ENCODE assay signal across 8 cellular contexts in genomic region chr7:157272351-157273207, GRCh38.
DNase-seq lines count a peak whose midpoint lies in the region; ATAC-seq and TF ChIP-seq lines count a peak whose summit lies in the region.

No MANE protein-coding gene starts in this region.

- DNase-seq in CD8-positive, alpha-beta T cell: no peak
- no peak for DNase-seq in RWPE2 (ENCODE audit: low spot score)
- DNase-seq in hepatocyte (ENCODE audit: low spot score): no peak
- no peak for DNase-seq in gastrocnemius medialis
- DNase-seq in activated gamma-delta T cell (lab: John Stamatoyannopoulos, UW): no peak
- DNase-seq in pons (ENCODE audit: low spot score): no peak
- DNase-seq in AG20443 (ENCODE audit: low spot score): no peak

- H3K36me3 Mint-ChIP-seq in CD8-positive, alpha-beta T cell: peaks cover 36% of the 10 kb centered on the region

- H3K4me3 ChIP-seq in CD8-positive, alpha-beta T cell (ENCODE audit: low read depth, low read length): no peak overlapping the region
- H3K4me3 ChIP-seq in RWPE2 (ENCODE audit: severe bottlenecking) (no peak overlapping the region), hepatocyte (no peak overlapping the region), gastrocnemius medialis (no peak overlapping the region)

- no peak for TF ChIP-seq CTCF in CD8-positive, alpha-beta T cell (IDR thresholded peaks at IDR 0.05)
- TF ChIP-seq CTCF in RWPE2 (IDR thresholded peaks at IDR 0.05; ENCODE audit: poor library complexity, severe bottlenecking): no peak
- TF ChIP-seq CTCF in hepatocyte (IDR thresholded peaks at IDR 0.05; ENCODE audit: poor library complexity): no peak
- no peak for TF ChIP-seq CTCF in gastrocnemius medialis (IDR thresholded peaks at IDR 0.05 in 4 of 5, conservative IDR thresholded peaks at IDR 0.05 in 1 of 5)

- no peak overlapping the region for H3K27ac ChIP-seq in CD8-positive, alpha-beta T cell (ENCODE audit: low read depth, low read length)
- H3K27ac ChIP-seq in RWPE2 (ENCODE audit: poor library complexity, severe bottlenecking): peak overlapping the region; percentile 74
- H3K27ac ChIP-seq in hepatocyte: peak overlapping the region; percentile 92
- H3K27ac ChIP-seq in gastrocnemius medialis: peak overlapping the region; percentile 76 to 82 (median 81)

- in situ Hi-C loops in gastrocnemius medialis (cut with MboI; ENCODE audit: low sequenced_read_pairs in 4 of 4): loop anchor here (10.0 to 25.0 kb wide), 3 partner anchors 140 to 310 kb away; no protein-coding TSS in a partner anchor

- H3K4me1 Mint-ChIP-seq in CD8-positive, alpha-beta T cell (ENCODE audit: low read depth): peaks cover 19% of the 10 kb centered on the region

- peaks cover 17% of the 10 kb centered on the region for H3K4me1 ChIP-seq in CD8-positive, alpha-beta T cell (ENCODE audit: insufficient read depth, low read length)
- H3K4me1 ChIP-seq in RWPE2 (ENCODE audit: insufficient read depth, poor library complexity, severe bottlenecking): peaks cover 29% of the 10 kb centered on the region
- H3K4me1 ChIP-seq in hepatocyte (ENCODE audit: insufficient read depth): peaks cover 10% of the 10 kb centered on the region
- H3K4me1 ChIP-seq in gastrocnemius medialis: peaks cover 21 to 22% of the 10 kb centered on the region in 2 donors

- peak overlapping the region; percentile 7 for H3K4me2 ChIP-seq in hepatocyte

- no peak overlapping the region for H2AFZ ChIP-seq in hepatocyte

- no peak for ATAC-seq in CD8-positive, alpha-beta T cell
- no peak for ATAC-seq in RWPE2 (ENCODE audit: low read depth)
- ATAC-seq in gastrocnemius medialis: no peak
- ATAC-seq in GM18519 (IDR thresholded peaks at IDR 0.05; ENCODE audit: low FRiP score, unreplicated experiment): no peak

- POLR2A ChIA-PET in CD8-positive, alpha-beta T cell (lab: Charles Lee): no interaction called here

- CTCF ChIA-PET in CD8-positive, alpha-beta T cell (lab: Charles Lee): interaction anchor here (0.5 to 4.5 kb wide), 7 partner anchors 12 to 69 kb away, joined by 3 to 15 read pairs (median 5); no protein-coding TSS in a partner anchor

- no peaks in the 10 kb centered on the region for H3K27me3 Mint-ChIP-seq in CD8-positive, alpha-beta T cell (ENCODE audit: low read depth)

- no peaks in the 10 kb centered on the region for H4K20me1 ChIP-seq in hepatocyte (ENCODE audit: insufficient read depth, poor library complexity, severe bottlenecking)

- no peak overlapping the region for H3K4me3 Mint-ChIP-seq in CD8-positive, alpha-beta T cell

- H3K9me2 ChIP-seq in hepatocyte (replicated peaks; ENCODE audit: insufficient read depth): no peaks in the 10 kb centered on the region

- H3K9me3 ChIP-seq in CD8-positive, alpha-beta T cell (ENCODE audit: low read length): no peaks in the 10 kb centered on the region
- H3K9me3 ChIP-seq in RWPE2 (ENCODE audit: severe bottlenecking) (no peaks in the 10 kb centered on the region), hepatocyte (ENCODE audit: low read depth) (no peaks in the 10 kb centered on the region), gastrocnemius medialis (no peaks in the 10 kb centered on the region)

- no peak for TF ChIP-seq POLR2A in gastrocnemius medialis (IDR thresholded peaks at IDR 0.05)

- peak overlapping the region; percentile 72 for H3K27ac Mint-ChIP-seq in CD8-positive, alpha-beta T cell

- H3K79me2 ChIP-seq in hepatocyte: no peaks in the 10 kb centered on the region

- WGBS in hepatocyte (ENCODE audit: low lambda C conversion rate, missing lambda C conversion rate): 91% methylated on average over 24 of the region's 24 CpGs

- no peaks in the 10 kb centered on the region for H3K27me3 ChIP-seq in CD8-positive, alpha-beta T cell (ENCODE audit: insufficient read depth, low read length)
- H3K27me3 ChIP-seq in RWPE2 (ENCODE audit: insufficient read depth, poor library complexity, severe bottlenecking) (no peaks in the 10 kb centered on the region), hepatocyte (no peaks in the 10 kb centered on the region), gastrocnemius medialis (peaks cover 0 to 4% (median 0%) of the 10 kb centered on the region in 3 donors)

- H3K9me3 Mint-ChIP-seq in CD8-positive, alpha-beta T cell: no peaks in the 10 kb centered on the region

- intact Hi-C loops in CD8-positive, alpha-beta T cell (cut with DNase I, micrococcal nuclease): loop anchor here (1.0 to 5.0 kb wide), 3 partner anchors 68 to 1475 kb away; no protein-coding TSS in a partner anchor
- intact Hi-C loops in gastrocnemius medialis (cut with DNase I; ENCODE audit: low total_unique reads): loop anchor here (1.0 to 10.0 kb wide), 4 partner anchors 65 to 324 kb away; partner anchors contain the start of genes DNAJB6 and NOM1

- H3K36me3 ChIP-seq in CD8-positive, alpha-beta T cell (ENCODE audit: insufficient read depth, low read length): peaks cover 11% of the 10 kb centered on the region
- peaks cover 13% of the 10 kb centered on the region for H3K36me3 ChIP-seq in RWPE2 (ENCODE audit: low read depth)
- no peaks in the 10 kb centered on the region for H3K36me3 ChIP-seq in hepatocyte (replicated peaks; ENCODE audit: insufficient read depth, low read depth)
- H3K36me3 ChIP-seq in gastrocnemius medialis: peaks cover 0 to 23% of the 10 kb centered on the region in 2 donors
